Comparison of ENCODE assay signal across 9 cellular contexts in genomic region chr16:24838554-24839266, GRCh38. TPM values are rescaled to one million over a fixed set of nuclear protein-coding genes. Genes with fewer than 3 reads are reported as not detected.
DNase-seq lines count a peak whose midpoint lies in the region; ATAC-seq and TF ChIP-seq lines count a peak whose summit lies in the region.
"Had no signal": no experiment of that assay in that cellular context is flagged by ENCODE, and none has a peak within 500 bp of the region (broad histone marks: within the 10 kb centered on the region; RNA-seq: fewer than 3 reads in every experiment).

No MANE protein-coding gene starts in this region.

- H3K9me3 ChIP-seq in suprapubic skin: no peaks in the 10 kb centered on the region

- in situ Hi-C loops in SK-MEL-5 (cut with HindIII; ENCODE audit: low pct_unique_long_range_greater_than_20kb, low sequenced_read_pairs): no loop called here

- no peak for TF ChIP-seq POLR2A in suprapubic skin (IDR thresholded peaks at IDR 0.05)

- no peaks in the 10 kb centered on the region for H3K27me3 ChIP-seq in suprapubic skin

- no peak for TF ChIP-seq EP300 in suprapubic skin (IDR thresholded peaks at IDR 0.05)

- H3K4me1 ChIP-seq in suprapubic skin: peaks cover 3% of the 10 kb centered on the region

- no peak for TF ChIP-seq CTCF in suprapubic skin (IDR thresholded peaks at IDR 0.05)

- WGBS in suprapubic skin: 35% methylated on average over 5 of the region's 5 CpGs

- H3K36me3 ChIP-seq in suprapubic skin: no peaks in the 10 kb centered on the region

- DNase-seq in COLO829 (ENCODE audit: low spot score): peak; percentile 53
- peak; percentile 69 for DNase-seq in SK-MEL-5 (ENCODE audit: low read depth, low spot score)
- DNase-seq in fibroblast of peridontal ligament (ENCODE audit: extremely low read depth): peak; percentile 77
- DNase-seq in nucleus accumbens (lab: John Stamatoyannopoulos, UW): peak in 43 of 56 donors; percentile 12 to 78 (median 44)
- DNase-seq in NCI-H1694 treated with DMSO at 0.1 percent for 48 hours (lab: John Stamatoyannopoulos, UW): no peak
- DNase-seq in NCI-H2171 treated with DMSO at 0.1 percent for 48 hours (lab: John Stamatoyannopoulos, UW): no peak
- DNase-seq in suprapubic skin (ENCODE audit: low spot score in 2 of 2): no peak
- DNase-seq: activated B cell treated with CpG ODN at 0.5 μM for 24 hours had no signal

- H3K4me3 ChIP-seq in suprapubic skin: no peak overlapping the region

- H3K27ac ChIP-seq in suprapubic skin: no peak overlapping the region

- no peak for ATAC-seq in GM21737 (IDR thresholded peaks at IDR 0.05; ENCODE audit: unreplicated experiment)

RNA-seq across cellular contexts. Expression of gene SLC5A11, which starts 7.1 kb away (rescaled TPM):
- 0.05 TPM in 1 of 2 replicates, not detected in the other for total RNA-seq in SK-MEL-5 (2014; rRNA removed; shearing (Covaris generic))
- polyA plus RNA-seq in SK-MEL-5 (2015; cell fraction: cytosol; rRNA removed): not detected in 2 replicates
- 0.19 and 0.43 TPM in 2 replicates for polyA plus RNA-seq in SK-MEL-5 (2015; cell fraction: nucleus; rRNA removed)
- total RNA-seq in suprapubic skin: under 1 TPM in 2 of 4 donors, not detected in 2; 0.55 to 0.64 TPM

Comparison
In these comparisons a context has a peak if more than half of its experiments do, and no peak if none do; other contexts are left out.
1. DNase-seq: peak in COLO829 (single experiment), SK-MEL-5 (single experiment), fibroblast of peridontal ligament (single experiment) and nucleus accumbens (43 of 56); none in NCI-H1694 treated with DMSO at 0.1 percent for 48 hours (single experiment), NCI-H2171 treated with DMSO at 0.1 percent for 48 hours (single experiment) and suprapubic skin (0 of 2).